8 cellular contexts compared by ENCODE assay signal in genomic region chr6:16299861-16300260, GRCh38.
"Had no signal": no experiment of that assay in that cellular context is flagged by ENCODE, and none has a peak within 500 bp of the region (broad histone marks: within the 10 kb centered on the region; RNA-seq: fewer than 3 reads in every experiment).

No MANE protein-coding gene starts in this region.

- ATAC-seq: GM12878 had no signal

- FAIRE-seq: G401.6, GM12878, GM12891, GM12892, GM18507, GM19239 had no signal

- H3K4me3 ChIP-seq: GM12878 had no signal

- DNase-seq: GDM1, GF-D8 had no signal
